21 cellular contexts compared by ENCODE assay signal in the genomic region with DNA sequence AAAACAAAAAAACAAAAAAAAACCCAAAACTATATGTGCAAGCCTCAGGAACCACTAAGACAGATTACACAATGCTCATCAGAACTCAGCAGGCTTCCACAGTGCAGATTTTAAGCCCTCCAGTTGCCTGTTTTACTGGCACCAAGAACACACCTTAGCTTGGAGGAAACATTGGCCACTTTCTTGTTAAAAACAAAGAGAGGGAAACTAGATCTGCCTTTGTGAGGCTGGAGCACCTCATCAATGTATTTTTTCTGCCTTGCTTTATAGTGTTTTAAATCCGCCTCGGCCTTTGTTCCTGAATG.
A peak's percentile ranks its signal among the peaks of the same experiment; 100 is the strongest.
DNase-seq lines count a peak whose midpoint lies in the region; ATAC-seq and TF ChIP-seq lines count a peak whose summit lies in the region.
"Had no signal": no experiment of that assay in that cellular context is flagged by ENCODE, and none has a peak within 500 bp of the region (broad histone marks: within the 10 kb centered on the region; RNA-seq: fewer than 3 reads in every experiment).

No MANE protein-coding gene starts in this region.

- H3K27ac ChIP-seq in coronary artery (peak overlapping the region; percentile 17 to 65), upper lobe of right lung (peak overlapping the region; percentile 2)
- H3K27ac ChIP-seq: esophagus squamous epithelium, SK-N-MC had no signal

- ATAC-seq in upper lobe of right lung (no peak), GM18502 (IDR thresholded peaks at IDR 0.05; ENCODE audit: poor library complexity, unreplicated experiment) (no peak)
- ATAC-seq: activated CD4-positive, alpha-beta T cell treated with anti-CD3 and anti-CD28 coated beads for 36 hours; body of pancreas; effector memory CD8-positive, alpha-beta T cell; T-helper 17 cell had no signal

- intact Hi-C loops in upper lobe of right lung (cut with DNase I) (no loop called here), posterior vena cava (cut with DNase I) (loop anchor here in 1 of 2 donors (5.0 kb wide), 1 partner anchor 1809 kb away; no protein-coding TSS in a partner anchor)

- H3K4me1 ChIP-seq in mucosa of stomach (ENCODE audit: control insufficient read depth, insufficient read depth, low read length) (peaks cover 8% of the 10 kb centered on the region), upper lobe of right lung (no peaks in the 10 kb centered on the region)
- H3K4me1 ChIP-seq: esophagus squamous epithelium had no signal

- H3K36me3 ChIP-seq in mucosa of stomach (ENCODE audit: control insufficient read depth, insufficient read depth, low read length), result no peaks in the 10 kb centered on the region
- no peaks in the 10 kb centered on the region for H3K36me3 ChIP-seq in upper lobe of right lung
- H3K36me3 ChIP-seq: esophagus squamous epithelium had no signal

- peak overlapping the region; percentile 9 for H3K9ac ChIP-seq in mucosa of stomach (ENCODE audit: low read length)

- no peak for TF ChIP-seq CTCF in coronary artery (IDR thresholded peaks at IDR 0.05)
- TF ChIP-seq CTCF in upper lobe of right lung (IDR thresholded peaks at IDR 0.05), result no peak

- H3K27me3 ChIP-seq in mucosa of stomach (ENCODE audit: control insufficient read depth, insufficient read depth, low read length) (no peaks in the 10 kb centered on the region), upper lobe of right lung (no peaks in the 10 kb centered on the region)
- H3K27me3 ChIP-seq: body of pancreas, esophagus squamous epithelium had no signal

- DNase-seq in NCI-H2107 treated with DMSO at 0.1 percent for 48 hours (lab: John Stamatoyannopoulos, UW; ENCODE audit: unreplicated experiment) (peak; percentile 3), NCI-H2107 (lab: John Stamatoyannopoulos, UW) (no peak), coronary artery (ENCODE audit: low spot score) (no peak), upper lobe of right lung (no peak), posterior vena cava (ENCODE audit: low spot score) (no peak), nucleus accumbens (lab: John Stamatoyannopoulos, UW) (no peak)
- DNase-seq: activated CD4-positive, alpha-beta T cell treated with anti-CD3 and anti-CD28 coated beads for 36 hours; body of pancreas; DMS79; effector memory CD8-positive, alpha-beta T cell; esophagus squamous epithelium; HCEC 1CT; Karpas-422; NCI-H1436 treated with DMSO at 0.1 percent for 48 hours; NCI-H526 treated with DMSO at 0.1 percent for 48 hours; posterior cingulate gyrus; RPMI8226; T-helper 17 cell had no signal

- H3K9me3 ChIP-seq in mucosa of stomach (ENCODE audit: control insufficient read depth, low read length), result no peaks in the 10 kb centered on the region
- no peaks in the 10 kb centered on the region for H3K9me3 ChIP-seq in upper lobe of right lung
- H3K9me3 ChIP-seq: body of pancreas, esophagus squamous epithelium had no signal

- peak overlapping the region; percentile 54 for H3K4me3 ChIP-seq in coronary artery
- no peak overlapping the region for H3K4me3 ChIP-seq in mucosa of stomach (ENCODE audit: low read length)
- H3K4me3 ChIP-seq in upper lobe of right lung, result no peak overlapping the region
- H3K4me3 ChIP-seq: body of pancreas, esophagus squamous epithelium, SK-N-MC had no signal
